Comparison of ENCODE assay signal across 9 cellular contexts in the genomic region with DNA sequence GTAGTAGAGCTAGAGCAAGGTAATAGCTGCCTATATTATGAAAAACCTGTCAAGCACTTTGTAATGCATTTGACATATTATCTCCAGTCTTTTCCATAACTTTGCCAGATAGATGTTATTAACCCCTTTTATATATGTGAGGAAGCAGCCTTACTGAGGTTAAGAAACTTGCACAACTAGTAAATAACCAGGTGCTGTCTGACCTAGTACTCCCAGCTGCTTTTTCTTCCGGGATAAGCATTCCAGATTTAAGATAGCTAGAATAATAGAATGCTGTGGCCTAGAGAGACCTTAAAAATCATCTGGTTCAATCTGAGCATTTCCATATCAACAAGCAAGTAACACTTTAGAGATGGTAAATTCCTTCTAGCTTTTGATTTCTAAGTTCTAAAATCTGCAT. TPM values are rescaled to one million over a fixed set of nuclear protein-coding genes. Genes with fewer than 3 reads are reported as not detected.
DNase-seq lines count a peak whose midpoint lies in the region; ATAC-seq and TF ChIP-seq lines count a peak whose summit lies in the region.
"Had no signal": no experiment of that assay in that cellular context is flagged by ENCODE, and none has a peak within 500 bp of the region (broad histone marks: within the 10 kb centered on the region; RNA-seq: fewer than 3 reads in every experiment).

No MANE protein-coding gene starts in this region.

- ATAC-seq in foreskin keratinocyte = no peak
- no peak for ATAC-seq in GM21381 (IDR thresholded peaks at IDR 0.05; ENCODE audit: unreplicated experiment)
- no peak for ATAC-seq in GM19455 (IDR thresholded peaks at IDR 0.05; ENCODE audit: unreplicated experiment)
- no peak for ATAC-seq in HG03460 (IDR thresholded peaks at IDR 0.05; ENCODE audit: unreplicated experiment)

- H3K4me2 ChIP-seq in skeletal muscle satellite cell (ENCODE audit: low read length) = peak overlapping the region; percentile 97

- TF ChIP-seq CTCF in foreskin keratinocyte (conservative IDR thresholded peaks at IDR 0.05) = no peak

- H3K27me3 ChIP-seq in H7 (ENCODE audit: control insufficient read depth, insufficient read depth, low read length) (no peaks in the 10 kb centered on the region), SJSA1 (replicated peaks) (no peaks in the 10 kb centered on the region), foreskin keratinocyte (no peaks in the 10 kb centered on the region), skeletal muscle satellite cell (ENCODE audit: control insufficient read depth, insufficient read depth, low read length) (no peaks in the 10 kb centered on the region)

- H3K4me3 ChIP-seq in H7 (ENCODE audit: insufficient read depth, low read depth, low read length) (peak overlapping the region; percentile 86; the same call in 1 of the 2 replicates), SJSA1 (peak overlapping the region; percentile 81), skeletal muscle satellite cell (ENCODE audit: low read length) (peak overlapping the region; percentile 91)

- no peaks in the 10 kb centered on the region for H3K9me3 ChIP-seq in SJSA1 (replicated peaks)
- no peaks in the 10 kb centered on the region for H3K9me3 ChIP-seq in skeletal muscle satellite cell (replicated peaks; ENCODE audit: low read length)

- H3K9ac ChIP-seq in skeletal muscle satellite cell (ENCODE audit: low read depth, low read length) = peak overlapping the region; percentile 96

- H3K4me1 ChIP-seq in SJSA1 (replicated peaks) (peaks cover 8% of the 10 kb centered on the region; the same call in 1 of the 2 replicates), foreskin keratinocyte (peaks cover 9% of the 10 kb centered on the region), skeletal muscle satellite cell (ENCODE audit: control insufficient read depth, insufficient read depth, low read length) (peaks cover 32% of the 10 kb centered on the region)

- DNase-seq in H7 (no peak), SJSA1 (ENCODE audit: low read depth in 1 of 2, low spot score in 2 of 2) (peak in 1 of 2 experiments; percentile 4), foreskin keratinocyte (no peak), hepatic stellate cell (ENCODE audit: low spot score) (no peak)
- DNase-seq: NCI-H524 treated with DMSO at 0.1 percent for 48 hours had no signal

- H3K27ac ChIP-seq in SJSA1 = peak overlapping the region; percentile 84; the same call in 1 of the 2 replicates
- peak overlapping the region; percentile 68 for H3K27ac ChIP-seq in foreskin keratinocyte

- H3K36me3 ChIP-seq in H7 (replicated peaks; ENCODE audit: control insufficient read depth, insufficient read depth, low read length) (no peaks in the 10 kb centered on the region), SJSA1 (peaks cover 23% of the 10 kb centered on the region), skeletal muscle satellite cell (ENCODE audit: insufficient read depth, low read length) (peaks cover 3% of the 10 kb centered on the region)

RNA-seq across cellular contexts. Expression of a gene that starts 1.6 kb away (rescaled TPM):
- total RNA-seq in H7 (2014; rRNA removed; shearing (Covaris generic)) = 20.6 and 28.0 TPM in 2 replicates
- 42.2 and 44.0 TPM in 2 replicates for total RNA-seq in SJSA1 (2014; rRNA removed; shearing (Covaris generic))
- total RNA-seq in foreskin keratinocyte = 65.5 and 71.6 TPM in 2 replicates
- 57.0 and 58.4 TPM in 2 replicates for polyA plus RNA-seq in foreskin keratinocyte
- 38.2 and 44.1 TPM in 2 replicates for total RNA-seq in skeletal muscle satellite cell (2012; rRNA removed)
